8 cellular contexts compared by ENCODE assay signal in the genomic region with DNA sequence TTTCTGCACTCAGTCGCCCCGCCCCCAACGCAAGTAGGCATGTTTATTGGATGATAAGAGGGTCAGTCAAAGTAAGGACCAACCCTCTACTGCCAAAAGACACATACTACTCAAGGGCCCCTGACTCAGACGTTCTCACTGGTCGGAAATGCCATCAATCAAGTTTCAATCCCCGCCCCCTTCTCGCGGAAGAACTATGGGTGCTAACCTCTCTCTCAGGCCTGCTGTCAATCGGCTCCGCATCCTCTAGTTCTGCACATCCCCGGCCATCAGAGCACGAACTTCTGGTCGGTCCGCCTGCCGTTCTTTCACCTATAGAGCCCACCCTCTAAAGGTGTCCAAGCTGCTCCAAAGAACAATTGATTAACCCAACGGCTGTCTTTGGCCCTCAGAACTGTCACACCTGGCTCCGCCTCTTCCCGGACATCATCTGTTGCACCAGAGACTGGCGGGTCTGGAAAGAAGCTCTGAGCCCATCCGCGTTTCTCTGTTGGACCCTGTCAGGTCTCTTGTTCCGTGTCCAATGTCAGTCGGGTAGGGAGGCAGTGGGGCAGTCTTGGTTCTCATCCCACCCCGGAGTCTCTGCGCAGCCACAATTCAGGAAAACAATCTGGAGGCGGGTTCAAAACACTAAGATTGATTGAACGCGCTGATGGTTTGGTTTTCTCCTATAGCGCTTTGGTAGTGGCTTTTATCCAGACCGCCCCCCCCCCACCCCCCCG. TPM values are rescaled to one million over a fixed set of nuclear protein-coding genes. Genes with fewer than 3 reads are reported as not detected.
A peak's percentile ranks its signal among the peaks of the same experiment; 100 is the strongest.
DNase-seq lines count a peak whose midpoint lies in the region; TF ChIP-seq lines count a peak whose summit lies in the region.

No MANE protein-coding gene starts in this region.

- no peak overlapping the region for H3T11ph ChIP-seq in H9 (ENCODE audit: low read length)

- no peak overlapping the region for H4K91ac ChIP-seq in H9 (ENCODE audit: insufficient read length, low read depth, low read length)

- H2AFZ ChIP-seq in H9 (ENCODE audit: low read length), result peak overlapping the region; percentile 66

- TF ChIP-seq EP300 in stomach (IDR thresholded peaks at IDR 0.05), result no peak

- no peaks in the 10 kb centered on the region for H4K20me1 ChIP-seq in H9 (ENCODE audit: control insufficient read depth, insufficient read depth, insufficient read length)

- H3K27ac Mint-ChIP-seq in H9 (peak overlapping the region in 2 of 3 experiments; percentile 86 to 90; a peak in 3 of 7 replicates), neural crest cell (ENCODE audit: unreplicated experiment) (peak overlapping the region; percentile 96)

- H3K9ac ChIP-seq in ES-I3 (ENCODE audit: low read depth, low read length) (peak overlapping the region; percentile 53; the same call in 1 of the 2 replicates), H9 (ENCODE audit: extremely low read depth, insufficient read length, low read length) (peak overlapping the region; percentile 30)

- no peak overlapping the region for H2BK5ac ChIP-seq in H9 (ENCODE audit: insufficient read length, low read length)

- no peak overlapping the region for H3K56ac ChIP-seq in H9 (ENCODE audit: insufficient read length, low read depth, low read length)

- no peaks in the 10 kb centered on the region for H3K79me1 ChIP-seq in H9 (ENCODE audit: insufficient read depth, low read depth, low read length, poor library complexity, severe bottlenecking)

- H3K14ac ChIP-seq in H9 (ENCODE audit: insufficient read depth, low read length), result no peak overlapping the region

- H2BK120ac ChIP-seq in H9 (ENCODE audit: low read depth, low read length, poor library complexity, severe bottlenecking), result no peak overlapping the region

- no peak overlapping the region for H3K27ac ChIP-seq in H9 (ENCODE audit: insufficient read length, low read depth, low read length)
- peak overlapping the region; percentile 39 to 86 (median 83) for H3K27ac ChIP-seq in stomach

- no peaks in the 10 kb centered on the region; the same call in 1 of the 2 replicates for H3K27me3 Mint-ChIP-seq in H9 (ENCODE audit: low read depth)
- H3K27me3 Mint-ChIP-seq in neural crest cell (ENCODE audit: low read depth), result no peaks in the 10 kb centered on the region

- no peak overlapping the region for H3K18ac ChIP-seq in H9 (ENCODE audit: insufficient read length, low read depth, low read length)

- H3K9me3 Mint-ChIP-seq in H9, result peaks cover 55 to 58% of the 10 kb centered on the region in 2 experiments
- no peaks in the 10 kb centered on the region for H3K9me3 Mint-ChIP-seq in neural crest cell

- H3K4me1 ChIP-seq in ES-I3 (ENCODE audit: insufficient read depth, low read length) (no peaks in the 10 kb centered on the region), H9 (ENCODE audit: insufficient read depth, low read length) (no peaks in the 10 kb centered on the region), stomach (peaks cover 0 to 9% (median 3%) of the 10 kb centered on the region in 4 donors)

- DNase-seq in H9, result peak; percentile 94
- DNase-seq in M059J (ENCODE audit: low read depth), result peak; percentile 96
- peak; percentile 81 for DNase-seq in activated gamma-delta T cell treated with anti-CD3 and anti-CD28 coated beads, Interleukin-2, amount 50 U/mL, for 16 hours (ENCODE audit: low read depth)
- peak; percentile 89 to 95 for DNase-seq in foreskin fibroblast
- peak; percentile 86 for DNase-seq in neural crest cell (ENCODE audit: low read depth, low spot score)
- peak; percentile 93 for DNase-seq in stomach

- TF ChIP-seq CTCF in H9 (conservative IDR thresholded peaks at IDR 0.05) (no peak), foreskin fibroblast (IDR thresholded peaks at IDR 0.05; ENCODE audit: low read depth, low read length) (no peak), neural crest cell (conservative IDR thresholded peaks at IDR 0.05) (no peak), stomach (IDR thresholded peaks at IDR 0.05) (no peak)

- TF ChIP-seq POLR2A in Raji (IDR thresholded peaks at IDR 0.05; ENCODE audit: insufficient read depth, low read depth, low read length) (peak; percentile 73), stomach (IDR thresholded peaks at IDR 0.05) (no peak)

- H3K36me3 Mint-ChIP-seq in H9 (ENCODE audit: insufficient read depth in 1 of 3, low read depth in 3 of 3) (peaks cover 0 to 2% (median 0%) of the 10 kb centered on the region in 3 experiments; a peak in 1 of 7 replicates), neural crest cell (ENCODE audit: low read depth) (no peaks in the 10 kb centered on the region)

- H3K4me1 Mint-ChIP-seq in H9, result no peaks in the 10 kb centered on the region
- H3K4me1 Mint-ChIP-seq in neural crest cell, result peaks cover 6% of the 10 kb centered on the region

- H4K8ac ChIP-seq in H9 (replicated peaks; ENCODE audit: insufficient read length, low read depth, low read length), result no peak overlapping the region

- H2BK15ac ChIP-seq in H9 (ENCODE audit: low read depth, low read length), result no peak overlapping the region

- H3K23ac ChIP-seq in H9 (ENCODE audit: insufficient read length, low read depth, low read length), result no peak overlapping the region

- H3K36me3 ChIP-seq in ES-I3 (ENCODE audit: insufficient read depth, low read length) (no peaks in the 10 kb centered on the region), stomach (no peaks in the 10 kb centered on the region)

- no peaks in the 10 kb centered on the region for H3K79me2 ChIP-seq in H9 (ENCODE audit: insufficient read depth, low read length)

- no peaks in the 10 kb centered on the region for H3K23me2 ChIP-seq in H9 (ENCODE audit: insufficient read length, low read depth, low read length, poor library complexity, severe bottlenecking)

- no peak overlapping the region for H2BK20ac ChIP-seq in H9 (ENCODE audit: low read depth, low read length, poor library complexity, severe bottlenecking)

- no peak overlapping the region for H3K4ac ChIP-seq in H9 (ENCODE audit: low read depth, low read length)

- no peak overlapping the region for H2AK5ac ChIP-seq in H9 (ENCODE audit: insufficient read length, low read length)

- H3K4me3 ChIP-seq in foreskin fibroblast (ENCODE audit: low read depth in 1 of 2, low read length in 2 of 2) (peak overlapping the region; percentile 58 to 79), stomach (peak overlapping the region; percentile 48 to 58 (median 54))

- H4K5ac ChIP-seq in H9 (ENCODE audit: insufficient read length, low read depth, low read length), result no peak overlapping the region

- H3K27me3 ChIP-seq in H9 (ENCODE audit: insufficient read depth, low read length) (no peaks in the 10 kb centered on the region), stomach (peaks cover 0 to 3% (median 0%) of the 10 kb centered on the region in 3 donors)

- no peak overlapping the region for H2BK12ac ChIP-seq in H9 (ENCODE audit: insufficient read length, low read depth, low read length)

- H3K4me2 ChIP-seq in H9 (ENCODE audit: insufficient read depth, insufficient read length, low read length), result peak overlapping the region; percentile 63

- peak overlapping the region; percentile 93 to 94 for H3K4me3 Mint-ChIP-seq in H9
- H3K4me3 Mint-ChIP-seq in neural crest cell, result peak overlapping the region; percentile 98

- WGBS in H9 (ENCODE audit: extremely low coverage, insufficient read length, low lambda C conversion rate), result no CpG with 5 or more reads among the region's 31 CpGs
- WGBS in stomach, 5 donors, result 0 to 36% (median 6%) methylated on average over 21 to 31 of the region's 31 CpGs

- H3K9me3 ChIP-seq in ES-I3 (ENCODE audit: control insufficient read depth, insufficient read depth, low read length) (no peaks in the 10 kb centered on the region), H9 (ENCODE audit: control insufficient read depth, low read depth, low read length) (peaks cover 16% of the 10 kb centered on the region), stomach (no peaks in the 10 kb centered on the region)

- intact Hi-C loops in stomach (cut with DNase I; ENCODE audit: low total_unique reads), result no loop called here

RNA-seq across cellular contexts. Expression of gene NDUFB11, which starts 15.2 kb away (rescaled TPM):
- 98.5 and 100 TPM in 2 replicates for total RNA-seq in H9 (2021)
- total RNA-seq in M059J (2014; rRNA removed; shearing (Covaris generic)), result 194 and 205 TPM in 2 replicates
- 113 and 115 TPM in 2 replicates for total RNA-seq in neural crest cell
- total RNA-seq in stomach, result 100 to 1,000 TPM in 3 of 5 donors, 10 to 100 TPM in 2; 45.3 to 408 (median 196) TPM
- 10 to 100 TPM; 86.0 to 97.7 (median 90.8) TPM for polyA plus RNA-seq in stomach

RNA-seq across cellular contexts. Expression of gene RBM10, which starts 15.7 kb away (rescaled TPM):
- total RNA-seq in H9 (2021) (55.8 and 57.3 TPM in 2 replicates), neural crest cell (87.7 and 89.2 TPM in 2 replicates), stomach (10 to 100 TPM in 4 of 5 donors, 1 to 10 TPM in 1; 1.8 to 51.3 (median 26.8) TPM)
- 33.3 and 45.9 TPM in 2 replicates for total RNA-seq in M059J (2014; rRNA removed; shearing (Covaris generic))
- 10 to 100 TPM; 21.2 to 28.4 (median 22.9) TPM for polyA plus RNA-seq in stomach

RNA-seq across cellular contexts. Expression of gene RGN, which starts 51.1 kb away (rescaled TPM):
- total RNA-seq in H9 (2021), result 0.20 TPM in 1 of 2 replicates, not detected in the other
- total RNA-seq in M059J (2014; rRNA removed; shearing (Covaris generic)), result 1.7 and 1.9 TPM in 2 replicates
- total RNA-seq in neural crest cell, result 0.27 and 0.70 TPM in 2 replicates
- 10 to 100 TPM in 1 of 5 donors, 1 to 10 TPM in 3, not detected in 1; 1.3 to 15.1 (median 2.9) TPM for total RNA-seq in stomach
- polyA plus RNA-seq in stomach, result 10 to 100 TPM in 2 of 3 donors, 1 to 10 TPM in 1; 6.8 to 12.5 (median 11.0) TPM
